Comparison of ENCODE assay signal across 1 cellular context in genomic region chr2:55010149-55010591, GRCh38.
TF ChIP-seq lines count a peak whose summit lies in the region.

No MANE protein-coding gene starts in this region.

TF ChIP-seq in GM12878, 131 proteins besides CTCF, POLR2A, EP300 and RAD21 (continued from another document and continues in another):
- TF ChIP-seq ELK1 (IDR thresholded peaks at IDR 0.05; ENCODE audit: low read depth, low read length) (no peak), CHD4 (IDR thresholded peaks at IDR 0.05) (no peak), RB1 (IDR thresholded peaks at IDR 0.05; ENCODE audit: borderline replicate concordance) (no peak), EED (IDR thresholded peaks at IDR 0.05; ENCODE audit: low read depth) (no peak), RFX5 (IDR thresholded peaks at IDR 0.05; ENCODE audit: low read depth, low read length) (peak; percentile 88), HDGF (IDR thresholded peaks at IDR 0.05) (0 out of 2 replicates have a peak, but pooled peaks have one; percentile 32), IKZF2 (IDR thresholded peaks at IDR 0.05) (peak in 1 of 2 experiments; percentile 52; a peak in 2 of 4 replicates), POLR2AphosphoS5 (IDR thresholded peaks at IDR 0.05; ENCODE audit: low read length) (peak; percentile 65), NFYA (IDR thresholded peaks at IDR 0.05; ENCODE audit: borderline replicate concordance, low read depth, low read length) (no peak), SMC3 (IDR thresholded peaks at IDR 0.05; ENCODE audit: borderline replicate concordance, low read length) (no peak), JUNB (IDR thresholded peaks at IDR 0.05) (peak; percentile 9; the same call in 1 of the 2 replicates), BMI1 (IDR thresholded peaks at IDR 0.05; ENCODE audit: borderline replicate concordance) (no peak), SMAD1 (IDR thresholded peaks at IDR 0.05; ENCODE audit: low read depth, partially characterized antibody) (no peak), ASH2L (IDR thresholded peaks at IDR 0.05; ENCODE audit: borderline replicate concordance, low read depth) (no peak), ZNF217 (IDR thresholded peaks at IDR 0.05) (no peak), SMAD5 (IDR thresholded peaks at IDR 0.05; ENCODE audit: low read depth) (no peak), USF1 (IDR thresholded peaks at IDR 0.05; ENCODE audit: borderline replicate concordance, extremely low read length, insufficient read depth, low read depth, low read length) (peak; percentile 54), E2F4 (IDR thresholded peaks at IDR 0.05; ENCODE audit: low read depth, low read length) (no peak), MTA3 (IDR thresholded peaks at IDR 0.05; ENCODE audit: borderline replicate concordance, low read length) (no peak; the same call in 1 of the 2 replicates), BACH1 (IDR thresholded peaks at IDR 0.05; ENCODE audit: borderline replicate concordance) (no peak; the same call in 1 of the 2 replicates), TBL1XR1 (IDR thresholded peaks at IDR 0.05; ENCODE audit: low read depth, low read length) (no peak), ZNF687 (IDR thresholded peaks at IDR 0.05) (0 out of 2 replicates have a peak, but pooled peaks have one; percentile 53), MXI1 (IDR thresholded peaks at IDR 0.05; ENCODE audit: low read depth, low read length) (no peak), SREBF2 (IDR thresholded peaks at IDR 0.05; ENCODE audit: low read length) (no peak), ZBTB4 (CRISPR knock-in tag; IDR thresholded peaks at IDR 0.05) (no peak), PAX8 (IDR thresholded peaks at IDR 0.05) (no peak), SUZ12 (IDR thresholded peaks at IDR 0.05; ENCODE audit: unreplicated experiment) (no peak), EGR1 (IDR thresholded peaks at IDR 0.05; ENCODE audit: borderline replicate concordance in 1 of 2, low read depth in 2 of 2, low read length in 2 of 2) (no peak), WRNIP1 (IDR thresholded peaks at IDR 0.05; ENCODE audit: borderline replicate concordance, low read depth, low read length) (no peak), ZBTB11 (CRISPR knock-in tag; IDR thresholded peaks at IDR 0.05) (no peak), ZBED1 (IDR thresholded peaks at IDR 0.05; ENCODE audit: borderline replicate concordance) (no peak), CBX5 (IDR thresholded peaks at IDR 0.05; ENCODE audit: low read depth) (no peak), IKZF1 (conservative IDR thresholded peaks at IDR 0.05) (no peak), EZH2 (IDR thresholded peaks at IDR 0.05; ENCODE audit: borderline replicate concordance, control insufficient read depth, low read depth, low read length) (no peak), STAT3 (IDR thresholded peaks at IDR 0.05; ENCODE audit: low read depth, low read length) (no peak), NR2C2 (IDR thresholded peaks at IDR 0.05; ENCODE audit: borderline replicate concordance, control insufficient read depth, insufficient read length, low read depth) (no peak), IRF4 (IDR thresholded peaks at IDR 0.05; ENCODE audit: low read depth, low read length) (0 out of 2 replicates have a peak, but pooled peaks have one; percentile 19), RCOR1 (conservative IDR thresholded peaks at IDR 0.05; ENCODE audit: low read depth, low read length) (no peak), BHLHE40 (IDR thresholded peaks at IDR 0.05; ENCODE audit: borderline replicate concordance in 1 of 2, low read depth in 2 of 2, low read length in 1 of 2) (peak; percentile 65 to 73; a peak in 3 of 4 replicates), SP1 (IDR thresholded peaks at IDR 0.05; ENCODE audit: low read depth, low read length) (no peak), CUX1 (IDR thresholded peaks at IDR 0.05; ENCODE audit: insufficient replicate concordance, low read depth, low read length) (no peak), GABPA (IDR thresholded peaks at IDR 0.05; ENCODE audit: low read depth) (no peak), NFIC (IDR thresholded peaks at IDR 0.05; ENCODE audit: low read depth, low read length) (no peak), HDAC6 (IDR thresholded peaks at IDR 0.05; ENCODE audit: unreplicated experiment) (no peak), SUPT20H (IDR thresholded peaks at IDR 0.05; ENCODE audit: borderline replicate concordance, control insufficient read depth, low read depth, low read length) (no peak), CREB1 (IDR thresholded peaks at IDR 0.05; ENCODE audit: low read depth) (peak; percentile 75), BCL11A (IDR thresholded peaks at IDR 0.05; ENCODE audit: low read depth, low read length) (no peak)
